ENCODE assay signal across 19 cellular contexts in the genomic region with DNA sequence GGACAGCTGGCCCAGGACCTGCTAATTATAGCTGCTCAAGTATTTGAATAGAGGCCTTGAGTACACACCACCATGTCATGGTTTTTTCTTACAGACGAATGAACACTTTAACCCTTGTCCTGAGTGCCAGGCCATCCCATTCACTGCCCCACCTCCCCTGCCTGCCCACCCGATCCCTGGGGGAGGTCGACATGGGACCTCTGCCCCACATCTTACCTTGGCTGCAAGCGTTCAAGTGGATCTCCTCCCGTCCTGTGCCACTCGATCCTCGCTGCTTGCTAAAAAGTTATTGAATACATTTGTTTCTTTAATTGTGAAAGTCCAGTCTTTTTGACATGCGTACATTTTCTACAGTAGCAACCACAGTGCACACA. TPM values are rescaled to one million over a fixed set of nuclear protein-coding genes. Genes with fewer than 3 reads are reported as not detected.
DNase-seq lines count a peak whose midpoint lies in the region; ATAC-seq and TF ChIP-seq lines count a peak whose summit lies in the region.
"Had no signal": no experiment of that assay in that cellular context is flagged by ENCODE, and none has a peak within 500 bp of the region (broad histone marks: within the 10 kb centered on the region; RNA-seq: fewer than 3 reads in every experiment).

No MANE protein-coding gene starts in this region.

- no peaks in the 10 kb centered on the region for H3K9me3 ChIP-seq in testis
- H3K9me3 ChIP-seq: BLaER1 treated with 17β-estradiol and CSF1 and Interleukin-3, amounts not matched to agents 10 nM and 100 nM had no signal

- no peak for ATAC-seq in GM19351 (IDR thresholded peaks at IDR 0.05; ENCODE audit: unreplicated experiment)
- no peak for ATAC-seq in HG02678 (IDR thresholded peaks at IDR 0.05; ENCODE audit: unreplicated experiment)

- peak overlapping the region; percentile 18 to 62 (median 41) for H3K27ac Mint-ChIP-seq in nephron
- H3K27ac Mint-ChIP-seq: HFFc6 had no signal

- WGBS in testis, 2 donors = 80 to 90% methylated on average over 8 of the region's 8 CpGs

- no peaks in the 10 kb centered on the region for H3K36me3 ChIP-seq in testis (ENCODE audit: low read depth, missing control alignments)
- H3K36me3 ChIP-seq: BLaER1 treated with 17β-estradiol and CSF1 and Interleukin-3, amounts not matched to agents 10 nM and 100 nM had no signal

- H3K36me3 Mint-ChIP-seq in nephron (ENCODE audit: low read depth) = no peaks in the 10 kb centered on the region

- H3K27me3 ChIP-seq in testis = no peaks in the 10 kb centered on the region

- in situ Hi-C loops in GM13976 (cut with MboI; ENCODE audit: low sequenced_read_pairs, unreplicated experiment) = no loop called here

- peaks cover 75% of the 10 kb centered on the region for H3K4me1 Mint-ChIP-seq in nephron

- intact Hi-C loops in testis (cut with DNase I; ENCODE audit: low total_unique reads) = no loop called here

- TF ChIP-seq POLR2A in testis (IDR thresholded peaks at IDR 0.05) = no peak

- H3K27ac ChIP-seq in testis = no peak overlapping the region
- H3K27ac ChIP-seq: BLaER1 treated with 17β-estradiol and CSF1 and Interleukin-3, amounts not matched to agents 10 nM and 100 nM; GM23248; SK-N-MC had no signal

- peaks cover 23% of the 10 kb centered on the region for H3K27me3 Mint-ChIP-seq in nephron (ENCODE audit: low read depth)

- H3K4me3 ChIP-seq in testis = no peak overlapping the region
- H3K4me3 ChIP-seq: BLaER1 treated with 17β-estradiol and CSF1 and Interleukin-3, amounts not matched to agents 10 nM and 100 nM; GM23248; SK-N-MC had no signal

- H3K4me1 ChIP-seq in testis = no peaks in the 10 kb centered on the region

- no peaks in the 10 kb centered on the region for H3K9me3 Mint-ChIP-seq in nephron
- H3K9me3 Mint-ChIP-seq: HFFc6 had no signal

- no peak for TF ChIP-seq CTCF in nephron (IDR thresholded peaks at IDR 0.05; ENCODE audit: unreplicated experiment in 3 of 3)
- TF ChIP-seq CTCF in testis (IDR thresholded peaks at IDR 0.05) = no peak
- no peak for TF ChIP-seq CTCF in GM13976 (IDR thresholded peaks at IDR 0.05; ENCODE audit: borderline replicate concordance, control extremely low read depth, extremely low read depth, insufficient read depth, missing control alignments)

- H3K4me3 Mint-ChIP-seq in nephron = peak overlapping the region in 1 of 3 experiments; percentile 46
- H3K4me3 Mint-ChIP-seq: HFFc6 had no signal

- peak; percentile 33 for DNase-seq in NCI-H146 (lab: John Stamatoyannopoulos, UW)
- DNase-seq in NCI-H146 treated with DMSO at 0.1 percent for 48 hours (lab: John Stamatoyannopoulos, UW; ENCODE audit: unreplicated experiment) = no peak
- peak; percentile 74 to 82 for DNase-seq in SHP77 (lab: John Stamatoyannopoulos, UW)
- peak; percentile 10 for DNase-seq in testis
- DNase-seq in GM13976 (ENCODE audit: low spot score) = no peak
- DNase-seq: 8988T; DMS 273 treated with DMSO at 0.1 percent for 48 hours; EL; GM23248; HFFc6; KBM-7; NCI-H1092 treated with DMSO at 0.1 percent for 48 hours; NCI-H1930; NK-92 treated with Interleukin-12 subunit alpha and Interleukin-12 subunit beta, amount 100 ng/mL, for 24 hours had no signal

RNA-seq across cellular contexts. Expression of gene RTL1, which starts 10.3 kb away (rescaled TPM):
- total RNA-seq in testis = 1 to 10 TPM in 1 of 2 donors, under 1 TPM in 1; 0.94 to 1.2 TPM
- 0.34 TPM for polyA plus RNA-seq in testis (ENCODE audit: insufficient read depth, low read depth, low replicate concordance)
- total RNA-seq: GM23248, HFFc6 had no signal

Comparison
In these comparisons a context has a peak if more than half of its experiments do, and no peak if none do; other contexts are left out.
1. DNase-seq: peak in NCI-H146 (single experiment), SHP77 (2 of 2) and testis (single experiment); none in NCI-H146 treated with DMSO at 0.1 percent for 48 hours (single experiment) and GM13976 (single experiment).